In the genomic region with DNA sequence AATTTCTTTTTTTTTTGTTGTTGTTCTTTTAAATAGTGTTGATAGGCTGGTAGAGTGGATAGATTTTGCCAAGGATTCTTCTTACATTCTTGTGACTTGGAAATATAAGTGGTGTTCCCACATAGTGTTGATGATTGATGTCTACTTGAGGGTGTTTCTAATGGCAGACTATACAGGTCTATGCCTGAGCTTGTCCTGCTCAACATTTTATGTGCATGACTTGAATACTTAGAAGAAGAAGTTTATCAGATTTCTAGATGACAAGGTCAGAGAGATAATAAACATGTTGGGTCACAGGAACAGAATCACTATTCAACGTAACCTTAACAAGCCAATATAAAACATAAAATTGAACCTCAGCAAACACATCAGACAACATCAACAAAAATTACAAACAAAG, we compare ENCODE assay signal across 24 cellular contexts.
"Had no signal": no experiment of that assay in that cellular context is flagged by ENCODE, and none has a peak within 500 bp of the region (broad histone marks: within the 10 kb centered on the region; RNA-seq: fewer than 3 reads in every experiment).

No MANE protein-coding gene starts in this region.

- DNase-seq: activated CD4-positive, alpha-beta T cell treated with anti-CD3 and anti-CD28 coated beads, Interleukin-2, amount 10 ng/mL, durations not matched to agents 7 days and 5 days; activated CD8-positive, alpha-beta memory T cell treated with anti-CD3 and anti-CD28 coated beads, Interleukin-2, amount 50 U/mL, for 4 hours; activated effector memory CD4-positive, alpha-beta T cell treated with Interleukin-2 at 50 U/mL for 16 hours; activated naive CD4-positive, alpha-beta T cell treated with anti-CD3 and anti-CD28 coated beads, Interleukin-2, amount 10 ng/mL, durations not matched to agents 7 days and 5 days; activated naive CD8-positive, alpha-beta T cell treated with anti-CD3 and anti-CD28 coated beads, Interleukin-2, amount 50 U/mL, for 24 hours; activated T-cell treated with anti-CD3 and anti-CD28 coated beads, Interleukin-2, amount 50 U/mL, for 4 hours; anterior cingulate cortex; cerebellar nuclear complex; cortex of kidney; esophagus squamous epithelium; left cardiac atrium; midbrain; nephron progenitor cell; nucleus accumbens; stimulated activated CD4-positive, alpha-beta T cell treated with anti-CD3 and anti-CD28 coated beads, Interleukin-12 subunit alpha, Interleukin-12 subunit beta, amount 100 ng/mL, for 4 hours; stimulated activated CD4-positive, alpha-beta T cell treated with anti-CD3 and anti-CD28 coated beads, Interleukin-1b, Interleukin-23, amount 100 ng/mL, for 48 hours; stimulated activated CD8-positive, alpha-beta memory T cell treated with anti-CD3 and anti-CD28 coated beads, Interleukin-4, amount 100 ng/mL, for 48 hours; stimulated activated naive CD4-positive, alpha-beta T cell; T-helper 1 cell; T-helper 9 cell; thyroid gland had no signal

- H3K27ac ChIP-seq: esophagus squamous epithelium, thyroid gland had no signal

- H3K36me3 ChIP-seq: esophagus squamous epithelium, thyroid gland had no signal

- H3K27me3 ChIP-seq: esophagus squamous epithelium, hepatocyte, thyroid gland had no signal

- H3K4me1 ChIP-seq: esophagus squamous epithelium, thyroid gland had no signal

- H3K4me3 ChIP-seq: esophagus squamous epithelium, hepatocyte, lung, thyroid gland had no signal

- ATAC-seq: activated CD4-positive, CD25-positive, alpha-beta regulatory T cell treated with anti-CD3 and anti-CD28 coated beads, Interleukin-2, amount 50 U/mL, for 24 hours; activated naive CD8-positive, alpha-beta T cell treated with anti-CD3 and anti-CD28 coated beads, Interleukin-2, amount 50 U/mL, for 24 hours; activated T-cell treated with anti-CD3 and anti-CD28 coated beads, Interleukin-2, amount 50 U/mL, for 4 hours had no signal

- H3K9me3 ChIP-seq: esophagus squamous epithelium, thyroid gland had no signal
